In genomic region chr12:47296828-47297227, GRCh38 we compare ENCODE assay signal across 14 cellular contexts.
"Had no signal": no experiment of that assay in that cellular context is flagged by ENCODE, and none has a peak within 500 bp of the region (broad histone marks: within the 10 kb centered on the region; RNA-seq: fewer than 3 reads in every experiment).

No MANE protein-coding gene starts in this region.

- H3K27ac Mint-ChIP-seq: activated B cell treated with CpG ODN at 0.5 μM for 24 hours; activated CD4-positive, alpha-beta memory T cell treated with anti-CD3 and anti-CD28 coated beads, Interleukin-2, amount 10 ng/mL, durations not matched to agents 7 days and 5 days; activated CD8-positive, alpha-beta memory T cell treated with anti-CD3 and anti-CD28 coated beads, Interleukin-2, amount 10 ng/mL, durations not matched to agents 7 days and 5 days; mesothelial cell of epicardium; nephron had no signal

- H3K27me3 Mint-ChIP-seq: activated B cell treated with CpG ODN at 0.5 μM for 24 hours; activated CD4-positive, alpha-beta memory T cell treated with anti-CD3 and anti-CD28 coated beads, Interleukin-2, amount 10 ng/mL, durations not matched to agents 7 days and 5 days; activated CD8-positive, alpha-beta memory T cell treated with anti-CD3 and anti-CD28 coated beads, Interleukin-2, amount 10 ng/mL, durations not matched to agents 7 days and 5 days had no signal

- ATAC-seq: activated CD8-positive, alpha-beta memory T cell treated with anti-CD3 and anti-CD28 coated beads, Interleukin-2, amount 10 ng/mL, durations not matched to agents 7 days and 5 days; left lobe of liver; sciatic nerve had no signal

- H3K4me3 Mint-ChIP-seq: activated B cell treated with CpG ODN at 0.5 μM for 24 hours; activated CD4-positive, alpha-beta memory T cell treated with anti-CD3 and anti-CD28 coated beads, Interleukin-2, amount 10 ng/mL, durations not matched to agents 7 days and 5 days; activated CD8-positive, alpha-beta memory T cell treated with anti-CD3 and anti-CD28 coated beads, Interleukin-2, amount 10 ng/mL, durations not matched to agents 7 days and 5 days; mesothelial cell of epicardium; nephron; stimulated activated effector memory CD8-positive, alpha-beta T cell treated with anti-CD3 and anti-CD28 coated beads, Interleukin-12 subunit alpha, Interleukin-12 subunit beta, amount 100 ng/mL, for 72 hours had no signal

- H3K36me3 Mint-ChIP-seq: stimulated activated effector memory CD8-positive, alpha-beta T cell treated with anti-CD3 and anti-CD28 coated beads, Interleukin-12 subunit alpha, Interleukin-12 subunit beta, amount 100 ng/mL, for 72 hours had no signal

- DNase-seq: activated B cell treated with CpG ODN at 0.5 μM for 24 hours; activated CD4-positive, alpha-beta memory T cell treated with anti-CD3 and anti-CD28 coated beads, Interleukin-2, amount 10 ng/mL, durations not matched to agents 7 days and 5 days; activated CD8-positive, alpha-beta memory T cell treated with anti-CD3 and anti-CD28 coated beads, Interleukin-2, amount 10 ng/mL, durations not matched to agents 7 days and 5 days; activated naive CD4-positive, alpha-beta T cell; cerebellar nuclear complex; cortex of kidney; head of caudate nucleus; testis; upper lobe of left lung had no signal

- H3K4me1 Mint-ChIP-seq: nephron had no signal

- H3K9me3 Mint-ChIP-seq: nephron; stimulated activated effector memory CD8-positive, alpha-beta T cell treated with anti-CD3 and anti-CD28 coated beads, Interleukin-12 subunit alpha, Interleukin-12 subunit beta, amount 100 ng/mL, for 72 hours had no signal
